In genomic region chr13:83355042-83355441, GRCh38 we compare ENCODE assay signal across 28 cellular contexts.
"Had no signal": no experiment of that assay in that cellular context is flagged by ENCODE, and none has a peak within 500 bp of the region (broad histone marks: within the 10 kb centered on the region; RNA-seq: fewer than 3 reads in every experiment).

No MANE protein-coding gene starts in this region.

- ATAC-seq: natural killer cell; psoas muscle; right cardiac atrium; sciatic nerve; stimulated activated memory B cell treated with anti-CD40 and anti-IgM and Interleukin-4, amounts not matched to agents 10 μg/mL and 1 μg/mL and 100 μg/mL, for 72 hours; stimulated activated naive CD8-positive, alpha-beta T cell treated with anti-CD3 and anti-CD28 coated beads, Interleukin-15, amount 100 ng/mL, for 72 hours; stimulated activated naive CD8-positive, alpha-beta T cell treated with anti-CD3 and anti-CD28 coated beads, Interleukin-15, Interleukin-2, amounts not matched to agents 100 U/mL and 50 U/mL, for 24 hours; upper lobe of right lung had no signal

- H2AFZ ChIP-seq: neural progenitor cell, parathyroid adenoma had no signal

- H3K9ac ChIP-seq: neural progenitor cell, parathyroid adenoma had no signal

- H3K27ac ChIP-seq: neural progenitor cell, ovary, parathyroid adenoma, psoas muscle, skin epidermis, spleen, suprapubic skin, testis, tibial artery, transverse colon, upper lobe of right lung, uterus had no signal

- DNase-seq: natural killer cell; occipital lobe; ovary; posterior cingulate gyrus; psoas muscle; right cardiac atrium; spleen; stimulated activated CD4-positive, alpha-beta T cell treated with anti-CD3 and anti-CD28 coated beads, Interleukin-12 subunit alpha, Interleukin-12 subunit beta, amount 100 ng/mL, for 4 hours; stimulated activated CD4-positive, alpha-beta T cell treated with anti-CD3 and anti-CD28 coated beads, Interleukin-1b, Interleukin-23, amount 100 ng/mL, for 48 hours; stimulated activated CD4-positive, alpha-beta T cell treated with anti-CD3 and anti-CD28 coated beads, Interleukin-4, amount 100 ng/mL, for 1 hour; stimulated activated CD4-positive, alpha-beta T cell treated with anti-CD3 and anti-CD28 coated beads, Interleukin-4, amount 100 ng/mL, for 4 hours; stimulated activated CD8-positive, alpha-beta memory T cell treated with anti-CD3 and anti-CD28 coated beads, Interleukin-4, amount 100 ng/mL, for 48 hours; stimulated activated naive CD4-positive, alpha-beta T cell; stimulated activated naive CD8-positive, alpha-beta T cell treated with anti-CD3 and anti-CD28 coated beads, Interleukin-15, amount 100 ng/mL, for 72 hours; stimulated activated naive CD8-positive, alpha-beta T cell treated with anti-CD3 and anti-CD28 coated beads, Interleukin-15, Interleukin-2, amounts not matched to agents 100 U/mL and 50 U/mL, for 24 hours; substantia nigra; testis; tibial artery; transverse colon; upper lobe of right lung; uterus had no signal

- H3K36me3 ChIP-seq: neural progenitor cell, ovary, spleen, suprapubic skin, tibial artery, transverse colon, upper lobe of right lung, uterus had no signal

- H3K79me2 ChIP-seq: parathyroid adenoma had no signal

- H3K4me2 ChIP-seq: neural progenitor cell, smooth muscle cell had no signal

- H3K4me1 ChIP-seq: neural progenitor cell, parathyroid adenoma, psoas muscle, spleen, suprapubic skin, testis, tibial artery, transverse colon, upper lobe of right lung, uterus had no signal

- H3K4me3 ChIP-seq: neural progenitor cell, ovary, psoas muscle, skin epidermis, smooth muscle cell, spleen, suprapubic skin, testis, tibial artery, transverse colon, upper lobe of right lung, uterus had no signal

- H3K27me3 ChIP-seq: neural progenitor cell, ovary, spleen, suprapubic skin, testis, tibial artery, transverse colon, upper lobe of right lung, uterus had no signal

- H3K9me3 ChIP-seq: ovary, psoas muscle, suprapubic skin, testis, tibial artery, upper lobe of right lung, uterus had no signal
